In the genomic region with DNA sequence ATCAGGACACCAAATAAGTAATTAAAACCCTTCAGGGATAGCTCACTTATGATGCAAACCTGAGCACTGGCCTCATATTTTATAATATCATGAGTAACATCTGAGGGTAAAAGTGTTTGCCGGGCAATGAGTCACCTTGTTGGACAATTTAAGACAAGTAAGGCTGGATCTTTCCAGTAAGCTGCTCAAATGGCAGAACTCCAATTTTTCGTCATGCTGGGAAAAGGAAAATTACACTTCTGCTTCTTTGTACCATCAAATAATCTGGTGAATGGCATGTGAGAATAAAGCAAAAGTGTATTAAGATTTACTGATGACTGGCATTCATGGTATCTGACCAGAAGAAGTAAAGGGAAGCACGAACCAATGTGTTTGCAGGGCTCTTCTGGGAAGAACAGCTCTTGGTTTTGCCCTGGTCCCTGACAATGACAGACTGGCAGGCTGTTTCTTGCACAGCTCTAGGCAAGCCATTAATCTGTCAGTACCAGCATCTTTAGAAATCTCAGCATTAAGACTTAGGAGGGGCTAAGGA, we compare ENCODE assay signal across 11 cellular contexts.
DNase-seq lines count a peak whose midpoint lies in the region; ATAC-seq, FAIRE-seq and TF ChIP-seq lines count a peak whose summit lies in the region.
"Had no signal": no experiment of that assay in that cellular context is flagged by ENCODE, and none has a peak within 500 bp of the region (broad histone marks: within the 10 kb centered on the region; RNA-seq: fewer than 3 reads in every experiment).

No MANE protein-coding gene starts in this region.

- 17% methylated on average over 3 of the region's 3 CpGs for WGBS in esophagus muscularis mucosa

- intact Hi-C loops in esophagus muscularis mucosa (cut with DNase I), result loop anchor here (5.0 kb wide), 1 partner anchor 85 kb away; no protein-coding TSS in a partner anchor
- intact Hi-C loops in upper lobe of right lung (cut with DNase I), result no loop called here

- ATAC-seq in upper lobe of right lung (no peak), HG02870 (IDR thresholded peaks at IDR 0.05; ENCODE audit: unreplicated experiment) (no peak)
- ATAC-seq: activated CD8-positive, alpha-beta memory T cell treated with anti-CD3 and anti-CD28 coated beads, Interleukin-2, amount 10 ng/mL, durations not matched to agents 7 days and 5 days had no signal

- H3K27me3 ChIP-seq in esophagus muscularis mucosa, result no peaks in the 10 kb centered on the region
- H3K27me3 ChIP-seq in upper lobe of right lung, result no peaks in the 10 kb centered on the region
- H3K27me3 ChIP-seq: Peyer's patch had no signal

- DNase-seq in ELR (ENCODE audit: low read depth), result peak; percentile 49
- peak; percentile 49 for DNase-seq in NCI-H82 (lab: John Stamatoyannopoulos, UW)
- no peak for DNase-seq in esophagus muscularis mucosa (ENCODE audit: extremely low spot score)
- DNase-seq in retinal pigment epithelial cell (ENCODE audit: low read depth), result peak; percentile 89
- DNase-seq in activated CD4-positive, CD25-positive, alpha-beta regulatory T cell treated with anti-CD3 and anti-CD28 coated beads, Interleukin-2, amount 50 U/mL, for 72 hours, result no peak
- DNase-seq in upper lobe of right lung, result no peak
- DNase-seq in frontal cortex (ENCODE audit: low spot score in 2 of 2), result no peak
- DNase-seq: activated CD8-positive, alpha-beta memory T cell treated with anti-CD3 and anti-CD28 coated beads, Interleukin-2, amount 10 ng/mL, durations not matched to agents 7 days and 5 days; dermis blood vessel endothelial cell; Peyer's patch had no signal

- H3K36me3 ChIP-seq in esophagus muscularis mucosa (no peaks in the 10 kb centered on the region), upper lobe of right lung (no peaks in the 10 kb centered on the region)

- H3K9me3 ChIP-seq in esophagus muscularis mucosa (no peaks in the 10 kb centered on the region), upper lobe of right lung (no peaks in the 10 kb centered on the region)
- H3K9me3 ChIP-seq: Peyer's patch had no signal

- TF ChIP-seq EP300 in esophagus muscularis mucosa (IDR thresholded peaks at IDR 0.05), result peak; percentile 70

- FAIRE-seq in frontal cortex (lab: Jason Lieb, UNC), result no peak

- H3K4me1 ChIP-seq in esophagus muscularis mucosa, result peaks cover 0 to 18% (median 16%) of the 10 kb centered on the region in 4 donors
- no peaks in the 10 kb centered on the region for H3K4me1 ChIP-seq in upper lobe of right lung
- H3K4me1 ChIP-seq: Peyer's patch had no signal

- H3K4me3 ChIP-seq in esophagus muscularis mucosa (no peak overlapping the region), retinal pigment epithelial cell (ENCODE audit: low read length) (no peak overlapping the region), upper lobe of right lung (no peak overlapping the region)
- H3K4me3 ChIP-seq: Peyer's patch had no signal

- TF ChIP-seq POLR2A in esophagus muscularis mucosa (IDR thresholded peaks at IDR 0.05; ENCODE audit: low read depth), result no peak

- peak overlapping the region; percentile 44 to 76 (median 64) for H3K27ac ChIP-seq in esophagus muscularis mucosa (replicated peaks in 1 of 4)
- no peak overlapping the region for H3K27ac ChIP-seq in upper lobe of right lung
- H3K27ac ChIP-seq: Peyer's patch had no signal

- TF ChIP-seq CTCF in esophagus muscularis mucosa (IDR thresholded peaks at IDR 0.05), result no peak
- no peak for TF ChIP-seq CTCF in retinal pigment epithelial cell (conservative IDR thresholded peaks at IDR 0.05; ENCODE audit: low read depth, low read length)
- no peak for TF ChIP-seq CTCF in upper lobe of right lung (IDR thresholded peaks at IDR 0.05)

Comparison
In these comparisons a context has a peak if more than half of its experiments do, and no peak if none do; other contexts are left out.
1. DNase-seq: peak in ELR (single experiment), NCI-H82 (single experiment) and retinal pigment epithelial cell (single experiment); none in esophagus muscularis mucosa (single experiment), activated CD4-positive, CD25-positive, alpha-beta regulatory T cell treated with anti-CD3 and anti-CD28 coated beads, Interleukin-2, amount 50 U/mL, for 72 hours (single experiment), upper lobe of right lung (single experiment) and frontal cortex (0 of 2).